In the genomic region with DNA sequence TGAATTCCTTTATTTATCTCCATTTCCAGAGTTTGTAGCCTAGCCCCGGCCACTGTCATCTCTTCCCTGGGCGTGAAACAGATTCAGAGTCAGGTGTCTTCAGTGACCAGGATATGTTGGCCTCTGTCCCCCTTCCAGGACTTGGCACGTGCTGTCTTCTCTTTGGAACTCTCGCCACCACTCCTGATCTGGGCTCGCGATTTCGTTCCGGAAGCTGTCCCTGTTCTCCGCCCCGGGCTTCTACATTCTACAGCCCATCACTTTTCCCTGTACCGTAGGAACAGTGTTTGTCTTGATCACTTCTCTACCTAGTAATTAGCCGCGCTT, we compare ENCODE assay signal across 8 cellular contexts.
DNase-seq lines count a peak whose midpoint lies in the region; ATAC-seq lines count a peak whose summit lies in the region.

No MANE protein-coding gene starts in this region.

- ATAC-seq in GM18907 (IDR thresholded peaks at IDR 0.05; ENCODE audit: unreplicated experiment) = peak; percentile 5
- no peak for ATAC-seq in GM19351 (IDR thresholded peaks at IDR 0.05; ENCODE audit: unreplicated experiment)
- ATAC-seq in HG02970 (IDR thresholded peaks at IDR 0.05; ENCODE audit: low FRiP score, unreplicated experiment) = no peak

- peaks cover 0 to 2% of the 10 kb centered on the region in 2 donors for H3K36me3 ChIP-seq in duodenal mucosa (ENCODE audit: control insufficient read depth in 1 of 2, insufficient read depth in 2 of 2, low read length in 2 of 2)
- H3K36me3 ChIP-seq in muscle layer of colon (ENCODE audit: insufficient read depth, low read length) = no peaks in the 10 kb centered on the region

- DNase-seq in AG08395 (ENCODE audit: low spot score) (peak; percentile 45), RKO (ENCODE audit: low spot score) (peak; percentile 87), NCI-H1930 (lab: John Stamatoyannopoulos, UW) (no peak)

- peak overlapping the region; percentile 83 to 92 for H3K4me3 ChIP-seq in duodenal mucosa (ENCODE audit: low read depth in 1 of 2, low read length in 2 of 2)
- H3K4me3 ChIP-seq in muscle layer of colon (ENCODE audit: low read depth in 1 of 2, low read length in 2 of 2) = peak overlapping the region; percentile 28 to 93

- H3K9me3 ChIP-seq in duodenal mucosa (ENCODE audit: control insufficient read depth in 1 of 2, low read length in 2 of 2) (no peaks in the 10 kb centered on the region), muscle layer of colon (ENCODE audit: low read length) (no peaks in the 10 kb centered on the region)

- peak overlapping the region; percentile 77 for H3K27ac ChIP-seq in duodenal mucosa (ENCODE audit: low read depth, low read length)
- H3K27ac ChIP-seq in muscle layer of colon (ENCODE audit: low read depth, low read length) = peak overlapping the region; percentile 78

- H3K4me1 ChIP-seq in duodenal mucosa (ENCODE audit: control insufficient read depth in 1 of 2, insufficient read depth in 2 of 2, low read length in 2 of 2) = peaks cover 17 to 35% of the 10 kb centered on the region in 2 donors
- peaks cover 14% of the 10 kb centered on the region for H3K4me1 ChIP-seq in muscle layer of colon (ENCODE audit: insufficient read depth, low read length)

- H3K27me3 ChIP-seq in duodenal mucosa (ENCODE audit: control insufficient read depth in 1 of 2, insufficient read depth in 2 of 2, low read length in 2 of 2) (no peaks in the 10 kb centered on the region), muscle layer of colon (ENCODE audit: control insufficient read depth in 1 of 2, insufficient read depth in 2 of 2, low read length in 2 of 2) (no peaks in the 10 kb centered on the region)

- H3K9ac ChIP-seq in duodenal mucosa (ENCODE audit: low read depth in 1 of 2, low read length in 2 of 2) (peak overlapping the region; percentile 74 to 92), muscle layer of colon (ENCODE audit: low read length) (peak overlapping the region; percentile 95)

Comparison
In these comparisons a context has a peak if more than half of its experiments do, and no peak if none do; other contexts are left out.
1. DNase-seq: peak in AG08395 (single experiment) and RKO (single experiment); none in NCI-H1930 (0 of 2).